9 cellular contexts compared by ENCODE assay signal in the genomic region with DNA sequence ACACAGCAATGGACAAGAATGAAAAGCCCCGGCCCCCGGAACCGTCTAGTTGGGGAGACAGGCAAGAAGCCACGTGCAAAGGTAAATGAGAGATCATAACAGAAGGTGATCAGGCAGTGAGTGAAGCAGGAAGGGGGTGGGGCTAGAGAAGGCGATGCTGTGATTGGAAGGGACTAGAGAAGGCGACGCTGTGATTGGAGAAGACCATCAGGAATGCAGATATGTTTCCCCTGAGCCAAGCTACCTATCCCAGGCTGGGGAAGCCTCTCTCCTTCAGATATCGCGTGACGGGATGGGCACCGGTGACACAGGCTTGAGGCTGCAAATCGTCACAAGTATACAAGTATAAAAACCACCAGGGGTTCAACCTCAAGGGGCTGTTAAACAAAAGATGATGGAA. TPM values are rescaled to one million over a fixed set of nuclear protein-coding genes. Genes with fewer than 3 reads are reported as not detected.
DNase-seq lines count a peak whose midpoint lies in the region; ATAC-seq and TF ChIP-seq lines count a peak whose summit lies in the region.
"Had no signal": no experiment of that assay in that cellular context is flagged by ENCODE, and none has a peak within 500 bp of the region (broad histone marks: within the 10 kb centered on the region; RNA-seq: fewer than 3 reads in every experiment).

No MANE protein-coding gene starts in this region.

- H3K79me2 ChIP-seq in DND-41 (ENCODE audit: insufficient read depth, low read length) (no peaks in the 10 kb centered on the region), MM.1S (ENCODE audit: low read length) (no peaks in the 10 kb centered on the region)

- no peak for TF ChIP-seq CTCF in DND-41 (IDR thresholded peaks at IDR 0.05; ENCODE audit: borderline replicate concordance, extremely low read depth, low read length, poor library complexity, severe bottlenecking)
- TF ChIP-seq CTCF in nephron (IDR thresholded peaks at IDR 0.05; ENCODE audit: unreplicated experiment in 3 of 3): no peak
- no peak for TF ChIP-seq CTCF in MM.1S (IDR thresholded peaks at IDR 0.05; ENCODE audit: low read length)
- no peak for TF ChIP-seq CTCF in colonic mucosa (IDR thresholded peaks at IDR 0.05)

- peaks cover 11% of the 10 kb centered on the region for H3K4me1 Mint-ChIP-seq in activated naive CD8-positive, alpha-beta T cell treated with anti-CD3 and anti-CD28 coated beads, Interleukin-2, amount 50 U/mL, for 24 hours
- H3K4me1 Mint-ChIP-seq in nephron: no peaks in the 10 kb centered on the region

- H3K9me3 ChIP-seq in DND-41 (ENCODE audit: insufficient read depth, low read length, severe bottlenecking): no peaks in the 10 kb centered on the region
- no peaks in the 10 kb centered on the region for H3K9me3 ChIP-seq in MM.1S (replicated peaks; ENCODE audit: insufficient read depth, low read length)
- H3K9me3 ChIP-seq in colonic mucosa: no peaks in the 10 kb centered on the region
- H3K9me3 ChIP-seq: esophagus muscularis mucosa had no signal

- intact Hi-C loops in colonic mucosa (cut with DNase I) (no loop called here), posterior vena cava (cut with DNase I) (loop anchor here in 1 of 2 donors (1.0 kb wide), 1 partner anchor 22 kb away; a partner anchor contains a TSS)

- H3K27me3 Mint-ChIP-seq in activated naive CD8-positive, alpha-beta T cell treated with anti-CD3 and anti-CD28 coated beads, Interleukin-2, amount 50 U/mL, for 24 hours: no peaks in the 10 kb centered on the region
- H3K27me3 Mint-ChIP-seq in nephron (ENCODE audit: low read depth): no peaks in the 10 kb centered on the region

- no peak overlapping the region for H3K27ac Mint-ChIP-seq in activated naive CD8-positive, alpha-beta T cell treated with anti-CD3 and anti-CD28 coated beads, Interleukin-2, amount 50 U/mL, for 24 hours
- peak overlapping the region in 2 of 3 experiments; percentile 8 to 62 for H3K27ac Mint-ChIP-seq in nephron

- H3K27me3 ChIP-seq in DND-41 (ENCODE audit: insufficient read depth, low read length, poor library complexity): no peaks in the 10 kb centered on the region
- H3K27me3 ChIP-seq in MM.1S (replicated peaks; ENCODE audit: insufficient read depth, low read length): no peaks in the 10 kb centered on the region
- no peaks in the 10 kb centered on the region for H3K27me3 ChIP-seq in colonic mucosa
- H3K27me3 ChIP-seq: esophagus muscularis mucosa had no signal

- H3K9ac ChIP-seq in DND-41 (ENCODE audit: low read depth, low read length) (no peak overlapping the region), MM.1S (ENCODE audit: low read length) (no peak overlapping the region), colonic mucosa (ENCODE audit: low read depth in 2 of 2, low read length in 2 of 2) (no peak overlapping the region)

- H2AFZ ChIP-seq in DND-41 (ENCODE audit: low read depth, low read length) (no peak overlapping the region), MM.1S (ENCODE audit: low read length) (no peak overlapping the region)

- ATAC-seq in DND-41 (ENCODE audit: insufficient read depth, low read depth) (peak; percentile 74), HG03442 (IDR thresholded peaks at IDR 0.05; ENCODE audit: unreplicated experiment) (no peak)
- peak; percentile 29 for ATAC-seq in activated naive CD8-positive, alpha-beta T cell treated with anti-CD3 and anti-CD28 coated beads, Interleukin-2, amount 50 U/mL, for 24 hours

- H3K9me3 Mint-ChIP-seq in activated naive CD8-positive, alpha-beta T cell treated with anti-CD3 and anti-CD28 coated beads, Interleukin-2, amount 50 U/mL, for 24 hours: no peaks in the 10 kb centered on the region
- no peaks in the 10 kb centered on the region for H3K9me3 Mint-ChIP-seq in nephron

- H3K4me1 ChIP-seq in DND-41 (ENCODE audit: insufficient read depth, low read length): no peaks in the 10 kb centered on the region
- H3K4me1 ChIP-seq in MM.1S (ENCODE audit: low read length): no peaks in the 10 kb centered on the region
- H3K4me1 ChIP-seq in colonic mucosa: peaks cover 2% of the 10 kb centered on the region

- no peaks in the 10 kb centered on the region for H3F3A ChIP-seq in MM.1S (ENCODE audit: insufficient read depth, low read length)

- peaks cover 4% of the 10 kb centered on the region for H3K36me3 Mint-ChIP-seq in activated naive CD8-positive, alpha-beta T cell treated with anti-CD3 and anti-CD28 coated beads, Interleukin-2, amount 50 U/mL, for 24 hours (ENCODE audit: low read depth)
- H3K36me3 Mint-ChIP-seq in nephron (ENCODE audit: low read depth): peaks cover 42% of the 10 kb centered on the region

- no peak overlapping the region for H3K4me3 ChIP-seq in DND-41 (ENCODE audit: low read depth in 1 of 2, low read length in 2 of 2)
- H3K4me3 ChIP-seq in MM.1S (ENCODE audit: low read length): no peak overlapping the region
- H3K4me3 ChIP-seq in colonic mucosa: no peak overlapping the region
- H3K4me3 ChIP-seq: esophagus muscularis mucosa had no signal

- H3K4me2 ChIP-seq in DND-41 (ENCODE audit: insufficient read depth, low read length): no peak overlapping the region
- no peak overlapping the region for H3K4me2 ChIP-seq in MM.1S (ENCODE audit: low read depth, low read length)

- no peak overlapping the region for H3K4me3 Mint-ChIP-seq in activated naive CD8-positive, alpha-beta T cell treated with anti-CD3 and anti-CD28 coated beads, Interleukin-2, amount 50 U/mL, for 24 hours
- no peak overlapping the region for H3K4me3 Mint-ChIP-seq in nephron

- H3K9me2 ChIP-seq in MM.1S (replicated peaks; ENCODE audit: insufficient read depth, low read length): no peaks in the 10 kb centered on the region

- no peak overlapping the region for H3K27ac ChIP-seq in DND-41 (ENCODE audit: low read length)
- no peak overlapping the region for H3K27ac ChIP-seq in MM.1S (ENCODE audit: low read length)
- H3K27ac ChIP-seq in colonic mucosa: no peak overlapping the region
- H3K27ac ChIP-seq: esophagus muscularis mucosa had no signal

- H4K20me1 ChIP-seq in DND-41 (ENCODE audit: insufficient read depth, low read length): no peaks in the 10 kb centered on the region
- no peaks in the 10 kb centered on the region for H4K20me1 ChIP-seq in MM.1S (ENCODE audit: insufficient read depth, low read length)

- DNase-seq in DND-41 (peak; percentile 47), NCI-H2196 treated with DMSO at 0.1 percent for 48 hours (lab: John Stamatoyannopoulos, UW; ENCODE audit: unreplicated experiment) (peak; percentile 94), MM.1S (no peak), colonic mucosa (no peak), posterior vena cava (ENCODE audit: low spot score) (no peak)
- peak; percentile 22 for DNase-seq in activated naive CD8-positive, alpha-beta T cell treated with anti-CD3 and anti-CD28 coated beads, Interleukin-2, amount 50 U/mL, for 24 hours

- H3K36me3 ChIP-seq in DND-41 (ENCODE audit: insufficient read depth, low read length) (peaks cover 50% of the 10 kb centered on the region), MM.1S (replicated peaks; ENCODE audit: insufficient read depth, low read length) (no peaks in the 10 kb centered on the region), colonic mucosa (peaks cover 7% of the 10 kb centered on the region)

RNA-seq across cellular contexts. Expression of a gene that starts 21.8 kb away (rescaled TPM):
- total RNA-seq in colonic mucosa (10 to 100 TPM; 30.2 to 55.1 TPM), posterior vena cava (10 to 100 TPM; 18.8 to 21.0 TPM)

RNA-seq across cellular contexts. Expression of a gene that starts 32.0 kb away (rescaled TPM):
- 10 to 100 TPM; 13.1 to 20.9 TPM for total RNA-seq in colonic mucosa
- total RNA-seq in posterior vena cava: 1 to 10 TPM; 7.5 to 7.8 TPM

RNA-seq across cellular contexts. Expression of a gene that starts 35.9 kb away (rescaled TPM):
- 1 to 10 TPM; 4.1 to 4.4 TPM for total RNA-seq in colonic mucosa
- total RNA-seq in posterior vena cava: 1 to 10 TPM; 2.4 to 8.7 TPM

RNA-seq across cellular contexts. Expression of a gene that starts 53.9 kb away (rescaled TPM):
- total RNA-seq in colonic mucosa (not detected), posterior vena cava (not detected)
- total RNA-seq: esophagus muscularis mucosa had no signal

RNA-seq across cellular contexts. Expression of a gene that starts 57.5 kb away (rescaled TPM):
- total RNA-seq in colonic mucosa (1 to 10 TPM; 2.5 to 3.2 TPM), posterior vena cava (1 to 10 TPM; 3.6 to 5.3 TPM)

Comparison
In these comparisons a context has a peak if more than half of its experiments do, and no peak if none do; other contexts are left out.
1. DNase-seq: peak in DND-41 (single experiment), NCI-H2196 treated with DMSO at 0.1 percent for 48 hours (single experiment) and activated naive CD8-positive, alpha-beta T cell treated with anti-CD3 and anti-CD28 coated beads, Interleukin-2, amount 50 U/mL, for 24 hours (single experiment); none in MM.1S (single experiment), colonic mucosa (single experiment) and posterior vena cava (single experiment).